8 cellular contexts compared by ENCODE assay signal in genomic region chr7:103347507-103348267, GRCh38. TPM values are rescaled to one million over a fixed set of nuclear protein-coding genes. Genes with fewer than 3 reads are reported as not detected.
A peak's percentile ranks its signal among the peaks of the same experiment; 100 is the strongest.
DNase-seq lines count a peak whose midpoint lies in the region; ATAC-seq and TF ChIP-seq lines count a peak whose summit lies in the region.

PSMC2 (plus strand) TSS chr7:103347643; CDS start chr7:103347712, 69 bp downstream.

- no peaks in the 10 kb centered on the region for H3K9me3 ChIP-seq in upper lobe of left lung

- peaks cover 0 to 15% (median 0%) of the 10 kb centered on the region in 4 donors for H3K36me3 ChIP-seq in upper lobe of left lung

- H3K4me1 ChIP-seq in upper lobe of left lung, result peaks cover 41 to 63% (median 53%) of the 10 kb centered on the region in 4 donors

- ATAC-seq in GM18498 (IDR thresholded peaks at IDR 0.05; ENCODE audit: unreplicated experiment) (peak; percentile 64), HG02885 (IDR thresholded peaks at IDR 0.05; ENCODE audit: poor library complexity, unreplicated experiment) (peak; percentile 68), left cardiac atrium (peak; percentile 86 to 91), upper lobe of left lung (ENCODE audit: low FRiP score in 2 of 2) (peak; percentile 90 to 91)

- peak within 1 kb of the TSS; percentile 46 to 81 (median 72) for H3K4me3 ChIP-seq in upper lobe of left lung

- peak in 3 of 4 donors; percentile 43 to 64 (median 45) for TF ChIP-seq POLR2A in upper lobe of left lung (IDR thresholded peaks at IDR 0.05)

- TF ChIP-seq CTCF in upper lobe of left lung (IDR thresholded peaks at IDR 0.05), result no peak

- TF ChIP-seq EP300 in upper lobe of left lung (IDR thresholded peaks at IDR 0.05), result peak in 1 of 4 donors; percentile 2

- H3K27ac ChIP-seq in upper lobe of left lung, result peak within 1 kb of the TSS; percentile 84 to 92 (median 90)

- WGBS in upper lobe of left lung, 2 donors, result 0 to 1% methylated on average over 25 of the region's 25 CpGs

- DNase-seq in NCI-H1694 (lab: John Stamatoyannopoulos, UW) (peak; percentile 83), amniotic epithelial cell (ENCODE audit: low read depth) (peak; percentile 91), left cardiac atrium (peak; percentile 77), posterior vena cava (ENCODE audit: low spot score) (peak; percentile 91), upper lobe of left lung (peak; percentile 76 to 77)

- intact Hi-C loops in T-helper 1 cell treated with Interleukin-12 subunit alpha and Interleukin-12 subunit beta and Interleukin-4 antibody, amounts not matched to agents 30 ng/mL and 1 ng/mL, for 36 hours (cut with micrococcal nuclease), result loop anchor here (1.0 to 10.0 kb wide), 5 partner anchors 60 to 1663 kb away; partner anchors contain the start of gene CUX1
- intact Hi-C loops in left cardiac atrium (cut with DNase I) (no loop called here), posterior vena cava (cut with DNase I) (loop anchor here in 1 of 2 donors (10.0 kb wide), 1 partner anchor 1063 kb away; the partner anchor contains the start of gene SH2B2)

- no peaks in the 10 kb centered on the region for H3K27me3 ChIP-seq in upper lobe of left lung

RNA-seq across cellular contexts. Expression of gene PSMC2, which starts in this region (rescaled TPM):
- total RNA-seq in T-helper 1 cell treated with Interleukin-12 subunit alpha and Interleukin-12 subunit beta and Interleukin-4 antibody, amounts not matched to agents 30 ng/mL and 1 ng/mL, for 36 hours, result 186 and 190 TPM in 2 replicates
- total RNA-seq in left cardiac atrium (100 to 1,000 TPM; 105 to 115 TPM), posterior vena cava (100 to 1,000 TPM in 1 of 2 donors, 10 to 100 TPM in 1; 97.8 to 105 TPM), upper lobe of left lung (100 to 1,000 TPM in 2 of 6 donors, 10 to 100 TPM in 4; 26.2 to 114 (median 91.8) TPM)

Comparison
In these comparisons a context has a peak if more than half of its experiments do, and no peak if none do; other contexts are left out.
1. Peak in every context shown above with its lines: DNase-seq, ATAC-seq, H3K4me3 ChIP-seq and H3K27ac ChIP-seq.